Comparison of ENCODE assay signal across 8 cellular contexts in the genomic region with DNA sequence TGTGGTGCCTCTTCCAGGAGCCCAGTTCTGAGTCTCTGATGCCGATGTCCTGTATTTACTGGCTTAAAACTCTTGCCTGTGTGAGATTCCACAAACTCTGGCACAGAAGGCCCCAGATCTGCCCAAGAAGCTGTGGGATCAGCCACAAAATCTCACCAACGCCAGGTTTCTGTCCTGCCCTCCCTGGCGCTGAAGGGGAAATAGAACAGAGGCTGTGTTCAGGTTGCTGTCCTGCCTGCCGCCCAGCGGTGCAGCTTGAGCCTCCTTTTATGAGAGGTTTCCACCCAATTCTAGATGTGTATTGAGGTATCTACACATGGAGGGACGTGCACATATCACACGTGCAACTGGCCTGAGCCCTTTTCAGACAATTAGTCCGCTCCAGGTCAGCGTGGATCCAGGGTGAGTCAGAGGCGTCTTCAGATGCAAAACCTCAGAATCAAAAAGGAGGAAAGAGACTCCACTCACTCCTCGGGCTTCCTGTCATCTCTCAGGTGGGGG. TPM values are rescaled to one million over a fixed set of nuclear protein-coding genes. Genes with fewer than 3 reads are reported as not detected.
A peak's percentile ranks its signal among the peaks of the same experiment; 100 is the strongest.
DNase-seq lines count a peak whose midpoint lies in the region; ATAC-seq and TF ChIP-seq lines count a peak whose summit lies in the region.

No MANE protein-coding gene starts in this region.

- peak overlapping the region; percentile 18 for H3K27ac Mint-ChIP-seq in activated CD8-positive, alpha-beta T cell treated with anti-CD3 and anti-CD28 coated beads for 36 hours
- peak overlapping the region in 3 of 6 donors; percentile 46 to 82 (median 52) for H3K27ac Mint-ChIP-seq in immature natural killer cell

- intact Hi-C loops in activated CD8-positive, alpha-beta T cell treated with anti-CD3 and anti-CD28 coated beads for 36 hours (cut with micrococcal nuclease), result no loop called here

- peak overlapping the region; percentile 70 to 99 for H3K27ac ChIP-seq in thoracic aorta

- peaks cover 28 to 48% of the 10 kb centered on the region in 2 donors for H3K4me1 ChIP-seq in thoracic aorta (ENCODE audit: control insufficient read depth in 1 of 2, low read depth in 2 of 2)

- no peak for TF ChIP-seq CTCF in activated CD8-positive, alpha-beta T cell treated with anti-CD3 and anti-CD28 coated beads for 36 hours (IDR thresholded peaks at IDR 0.05)
- TF ChIP-seq CTCF in thoracic aorta (IDR thresholded peaks at IDR 0.05), result no peak

- H3K36me3 ChIP-seq in thoracic aorta, result peaks cover 8% of the 10 kb centered on the region

- no peak for ATAC-seq in activated CD8-positive, alpha-beta T cell treated with anti-CD3 and anti-CD28 coated beads for 36 hours
- ATAC-seq in thoracic aorta (ENCODE audit: insufficient number of reproducible peaks, low FRiP score, low read depth) (no peak), GM21723 (IDR thresholded peaks at IDR 0.05; ENCODE audit: unreplicated experiment) (no peak)

- POLR2A ChIA-PET in activated CD8-positive, alpha-beta T cell treated with anti-CD3 and anti-CD28 coated beads for 36 hours (lab: Charles Lee), result interaction anchor here (0.7 to 1.3 kb wide), 3 partner anchors 24 to 29 kb away, joined by 4 read pairs; no protein-coding TSS in a partner anchor

- H3K9me3 ChIP-seq in thoracic aorta, result no peaks in the 10 kb centered on the region

- CTCF ChIA-PET in activated CD8-positive, alpha-beta T cell treated with anti-CD3 and anti-CD28 coated beads for 36 hours (lab: Charles Lee), result interaction anchor here (1.2 to 4.4 kb wide), 4 partner anchors 25 to 143 kb away, joined by 4 to 35 read pairs (median 19); no protein-coding TSS in a partner anchor

- H3K27me3 Mint-ChIP-seq in activated CD8-positive, alpha-beta T cell treated with anti-CD3 and anti-CD28 coated beads for 36 hours, result no peaks in the 10 kb centered on the region
- peaks cover 0 to 22% (median 2%) of the 10 kb centered on the region in 3 donors for H3K27me3 Mint-ChIP-seq in immature natural killer cell (ENCODE audit: low read depth in 3 of 3)

- peak; percentile 56 for DNase-seq in activated CD8-positive, alpha-beta memory T cell treated with anti-CD3 and anti-CD28 coated beads for 24 hours
- DNase-seq in activated CD8-positive, alpha-beta memory T cell treated with anti-CD3 and anti-CD28 coated beads, Interleukin-2, amount 50 U/mL, for 48 hours, result no peak
- DNase-seq in activated CD8-positive, alpha-beta T cell treated with anti-CD3 and anti-CD28 coated beads for 36 hours, result no peak
- DNase-seq in immature natural killer cell (no peak), thoracic aorta (ENCODE audit: low spot score) (no peak), DMS53 treated with DMSO at 0.1 percent for 48 hours (lab: John Stamatoyannopoulos, UW; ENCODE audit: unreplicated experiment) (no peak)
- no peak for DNase-seq in activated CD4-positive, alpha-beta T cell treated with anti-CD3 and anti-CD28 coated beads for 1 hour

- no peaks in the 10 kb centered on the region for H3K27me3 ChIP-seq in thoracic aorta (replicated peaks; ENCODE audit: insufficient read depth)

- H3K9me3 Mint-ChIP-seq in activated CD8-positive, alpha-beta T cell treated with anti-CD3 and anti-CD28 coated beads for 36 hours, result no peaks in the 10 kb centered on the region
- H3K9me3 Mint-ChIP-seq in immature natural killer cell, result no peaks in the 10 kb centered on the region

- H3K4me3 Mint-ChIP-seq in activated CD8-positive, alpha-beta T cell treated with anti-CD3 and anti-CD28 coated beads for 36 hours, result no peak overlapping the region
- peak overlapping the region in 4 of 5 donors; percentile 9 to 87 (median 28) for H3K4me3 Mint-ChIP-seq in immature natural killer cell

- peak overlapping the region; percentile 97 for H3K4me3 ChIP-seq in thoracic aorta

- peaks cover 29% of the 10 kb centered on the region for H3K4me1 Mint-ChIP-seq in activated CD8-positive, alpha-beta T cell treated with anti-CD3 and anti-CD28 coated beads for 36 hours (ENCODE audit: low read depth)
- H3K4me1 Mint-ChIP-seq in immature natural killer cell, result peaks cover 35 to 40% of the 10 kb centered on the region in 2 donors

- peaks cover 10% of the 10 kb centered on the region for H3K36me3 Mint-ChIP-seq in activated CD8-positive, alpha-beta T cell treated with anti-CD3 and anti-CD28 coated beads for 36 hours (ENCODE audit: low read depth)
- H3K36me3 Mint-ChIP-seq in immature natural killer cell, result no peaks in the 10 kb centered on the region

RNA-seq across cellular contexts. Expression of gene TMEM80, which starts 2.2 kb away (rescaled TPM):
- total RNA-seq in activated CD8-positive, alpha-beta T cell treated with anti-CD3 and anti-CD28 coated beads for 36 hours, result 10 to 100 TPM; 10.6 to 12.5 TPM
- polyA plus RNA-seq in immature natural killer cell, result 10 to 100 TPM; 21.3 to 32.4 (median 30.4) TPM
- 10 to 100 TPM; 22.4 to 22.5 TPM for total RNA-seq in thoracic aorta

RNA-seq across cellular contexts. Expression of gene DEAF1, which starts 2.8 kb away (rescaled TPM):
- total RNA-seq in activated CD8-positive, alpha-beta T cell treated with anti-CD3 and anti-CD28 coated beads for 36 hours, result 10 to 100 TPM; 59.1 to 59.3 TPM
- 10 to 100 TPM; 17.8 to 31.6 (median 18.6) TPM for polyA plus RNA-seq in immature natural killer cell
- 10 to 100 TPM; 22.1 to 67.0 TPM for total RNA-seq in thoracic aorta

RNA-seq across cellular contexts. Expression of gene EPS8L2, which starts 8.2 kb away (rescaled TPM):
- total RNA-seq in activated CD8-positive, alpha-beta T cell treated with anti-CD3 and anti-CD28 coated beads for 36 hours, result 10 to 100 TPM; 15.0 to 16.7 TPM
- polyA plus RNA-seq in immature natural killer cell, result 10 to 100 TPM; 12.9 to 15.1 (median 15.0) TPM
- 10 to 100 TPM; 39.6 to 75.9 TPM for total RNA-seq in thoracic aorta

RNA-seq across cellular contexts. Expression of gene TALDO1, which starts 49.4 kb away (rescaled TPM):
- total RNA-seq in activated CD8-positive, alpha-beta T cell treated with anti-CD3 and anti-CD28 coated beads for 36 hours, result 100 to 1,000 TPM; 234 to 241 TPM
- 100 to 1,000 TPM; 163 to 189 (median 180) TPM for polyA plus RNA-seq in immature natural killer cell
- 100 to 1,000 TPM; 132 to 232 TPM for total RNA-seq in thoracic aorta
